Comparison of ENCODE assay signal across 20 cellular contexts in the genomic region with DNA sequence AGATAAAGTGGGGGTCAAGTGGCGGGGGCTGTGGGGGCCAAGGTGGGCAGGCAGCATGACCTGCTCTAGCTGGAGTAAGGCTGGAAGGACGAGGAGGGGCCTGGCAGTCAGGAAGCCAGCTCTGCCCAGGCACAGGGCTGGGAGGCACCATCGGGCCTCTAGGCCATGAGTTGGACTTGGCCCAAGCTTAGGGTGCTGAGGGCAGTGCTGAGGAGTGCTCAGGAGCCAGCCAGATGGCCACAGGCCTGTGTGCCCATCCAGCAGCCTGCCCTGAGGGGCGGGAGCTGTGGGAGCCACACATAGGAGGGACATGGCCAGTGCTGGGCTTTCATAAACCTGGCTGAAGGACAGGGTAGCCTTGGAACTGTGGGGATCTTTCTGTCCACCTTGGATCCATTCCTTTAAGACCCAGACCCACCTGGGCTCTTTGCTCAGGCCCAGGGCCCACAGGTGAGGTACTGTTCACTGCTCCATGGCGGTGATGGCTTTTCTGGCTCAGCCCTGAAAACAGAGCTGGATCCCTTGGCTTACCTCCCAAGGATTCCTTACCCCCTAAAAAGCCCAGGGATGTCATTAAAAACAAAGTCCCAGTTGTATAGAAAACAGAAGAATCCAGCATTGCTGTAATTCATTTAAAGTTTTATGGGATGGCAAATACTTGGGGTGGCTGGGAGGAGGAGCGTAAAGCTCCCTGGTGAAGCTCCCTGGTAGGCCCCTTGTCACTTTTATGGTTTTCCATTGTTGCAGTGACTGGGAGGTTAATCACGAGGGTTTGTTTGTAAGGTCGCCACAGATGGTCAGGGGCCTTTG.
"Had no signal": no experiment of that assay in that cellular context is flagged by ENCODE, and none has a peak within 500 bp of the region (broad histone marks: within the 10 kb centered on the region; RNA-seq: fewer than 3 reads in every experiment).

No MANE protein-coding gene starts in this region.

- H3K27me3 Mint-ChIP-seq: activated CD4-positive, alpha-beta memory T cell treated with anti-CD3 and anti-CD28 coated beads, Interleukin-2, amount 10 ng/mL, durations not matched to agents 7 days and 5 days; activated naive CD8-positive, alpha-beta T cell treated with anti-CD3 and anti-CD28 coated beads, Interleukin-2, amount 10 ng/mL, durations not matched to agents 7 days and 5 days; brain had no signal

- ATAC-seq: foreskin keratinocyte had no signal

- H3K4me1 ChIP-seq: foreskin keratinocyte, tibial nerve had no signal

- H3K4me3 ChIP-seq: neural progenitor cell, pancreas, skin epidermis, tibial nerve had no signal

- H3K27ac ChIP-seq: foreskin keratinocyte, neural progenitor cell, pancreas, skin epidermis, tibial nerve, WERI-Rb-1 had no signal

- H3K9me3 Mint-ChIP-seq: activated CD4-positive, alpha-beta memory T cell treated with anti-CD3 and anti-CD28 coated beads, Interleukin-2, amount 10 ng/mL, durations not matched to agents 7 days and 5 days; activated naive CD8-positive, alpha-beta T cell treated with anti-CD3 and anti-CD28 coated beads, Interleukin-2, amount 10 ng/mL, durations not matched to agents 7 days and 5 days; neural progenitor cell had no signal

- H3K9me3 ChIP-seq: pancreas, tibial nerve had no signal

- DNase-seq: activated CD4-positive, alpha-beta memory T cell treated with anti-CD3 and anti-CD28 coated beads, Interleukin-2, amount 10 ng/mL, durations not matched to agents 7 days and 5 days; activated naive CD4-positive, alpha-beta T cell; activated naive CD8-positive, alpha-beta T cell treated with anti-CD3 and anti-CD28 coated beads, Interleukin-2, amount 10 ng/mL, durations not matched to agents 7 days and 5 days; activated T-cell treated with anti-CD3 and anti-CD28 coated beads, Interleukin-2, amount 50 U/mL, for 48 hours; cortex of kidney; effector CD4-positive, alpha-beta T cell; foreskin keratinocyte; kidney glomerular epithelial cell; mesendoderm; retina; stimulated activated CD4-positive, alpha-beta T cell treated with anti-CD3 and anti-CD28 coated beads, Interleukin-4, amount 100 ng/mL, for 24 hours; stimulated activated naive CD4-positive, alpha-beta T cell; T-helper 1 cell; T1000; WERI-Rb-1 had no signal

- H3K4me3 Mint-ChIP-seq: activated CD4-positive, alpha-beta memory T cell treated with anti-CD3 and anti-CD28 coated beads, Interleukin-2, amount 10 ng/mL, durations not matched to agents 7 days and 5 days; activated naive CD8-positive, alpha-beta T cell treated with anti-CD3 and anti-CD28 coated beads, Interleukin-2, amount 10 ng/mL, durations not matched to agents 7 days and 5 days; brain; neural progenitor cell had no signal

- H3K27ac Mint-ChIP-seq: activated CD4-positive, alpha-beta memory T cell treated with anti-CD3 and anti-CD28 coated beads, Interleukin-2, amount 10 ng/mL, durations not matched to agents 7 days and 5 days; activated naive CD8-positive, alpha-beta T cell treated with anti-CD3 and anti-CD28 coated beads, Interleukin-2, amount 10 ng/mL, durations not matched to agents 7 days and 5 days; neural progenitor cell had no signal

- H3K36me3 Mint-ChIP-seq: brain, neural progenitor cell had no signal

- H3K36me3 ChIP-seq: neural progenitor cell, pancreas, WERI-Rb-1 had no signal

- H3K27me3 ChIP-seq: foreskin keratinocyte, neural progenitor cell, pancreas, tibial nerve had no signal
